Comparison of ENCODE assay signal across 12 cellular contexts in genomic region chr20:46695888-46696287, GRCh38. TPM values are rescaled to one million over a fixed set of nuclear protein-coding genes. Genes with fewer than 3 reads are reported as not detected.
DNase-seq lines count a peak whose midpoint lies in the region; ATAC-seq, FAIRE-seq and TF ChIP-seq lines count a peak whose summit lies in the region.
"Had no signal": no experiment of that assay in that cellular context is flagged by ENCODE, and none has a peak within 500 bp of the region (broad histone marks: within the 10 kb centered on the region; RNA-seq: fewer than 3 reads in every experiment).

No MANE protein-coding gene starts in this region.

- intact Hi-C loops in K562 (cut with micrococcal nuclease) (loop anchor here (5.0 kb wide), 1 partner anchor 134 kb away; no protein-coding TSS in a partner anchor), body of pancreas (cut with DNase I) (no loop called here)

- CTCF ChIA-PET in K562 (lab: Yijun Ruan, JAX; ENCODE audit: low intra/inter-chr PET ratio), result interaction anchor here (0.6 kb wide), 1 partner anchor 667 kb away, joined by 3 read pairs; the partner anchor contains the start of gene SLC12A5

- 14% methylated on average over 3 of the region's 3 CpGs for WGBS in K562 (ENCODE audit: insufficient coverage, low coverage, missing lambda C conversion rate)
- 22 to 34% methylated on average over 3 of the region's 3 CpGs for WGBS in body of pancreas, 2 donors

- H3K9me3 ChIP-seq in K562 (replicated peaks; ENCODE audit: control insufficient read depth, insufficient read depth, low read depth, low read length) (no peaks in the 10 kb centered on the region), body of pancreas (no peaks in the 10 kb centered on the region), WERI-Rb-1 (ENCODE audit: severe bottlenecking) (no peaks in the 10 kb centered on the region)

- H3K9me1 ChIP-seq in K562 (ENCODE audit: control insufficient read depth, insufficient read depth, low read length), result no peaks in the 10 kb centered on the region

- no peaks in the 10 kb centered on the region for H3K36me3 ChIP-seq in K562 (ENCODE audit: control insufficient read depth, insufficient read depth, low read length)
- H3K36me3 ChIP-seq in body of pancreas (replicated peaks in 1 of 2; ENCODE audit: insufficient read depth in 1 of 2, low read depth in 2 of 2), result no peaks in the 10 kb centered on the region
- H3K36me3 ChIP-seq in WERI-Rb-1, result no peaks in the 10 kb centered on the region

- no TSS peak for BruUV-seq in K562 (replicated peaks; lab: Mats Ljungman, UMichigan)

- no peaks in the 10 kb centered on the region for H3K79me2 ChIP-seq in K562 (ENCODE audit: control insufficient read depth, insufficient read depth, low read length)

- no peak for TF ChIP-seq CTCF in K562 (IDR thresholded peaks at IDR 0.05 in 2 of 3, conservative IDR thresholded peaks at IDR 0.05 in 1 of 3; ENCODE audit: insufficient read depth in 2 of 3, low read depth in 1 of 3, low read length in 3 of 3)
- no peak for TF ChIP-seq CTCF in osteocyte (IDR thresholded peaks at IDR 0.05)
- no peak for TF ChIP-seq CTCF in body of pancreas (IDR thresholded peaks at IDR 0.05)
- no peak for TF ChIP-seq CTCF in WERI-Rb-1 (IDR thresholded peaks at IDR 0.05; ENCODE audit: low read depth, low read length)

- H3K4me1 Mint-ChIP-seq in osteocyte (ENCODE audit: unreplicated experiment), result no peaks in the 10 kb centered on the region

- no peak overlapping the region for H3K4me2 ChIP-seq in K562 (ENCODE audit: insufficient read depth, low read length)

- no peaks in the 10 kb centered on the region for H3K27me3 ChIP-seq in K562 (ENCODE audit: control insufficient read depth in 2 of 2, insufficient read depth in 2 of 2, low read length in 2 of 2)
- no peaks in the 10 kb centered on the region for H3K27me3 ChIP-seq in body of pancreas
- no peaks in the 10 kb centered on the region for H3K27me3 ChIP-seq in WERI-Rb-1 (ENCODE audit: insufficient read depth, low read depth, severe bottlenecking)

- no peak for FAIRE-seq in K562 (lab: Jason Lieb, UNC)

- H3K9me3 Mint-ChIP-seq in osteocyte (ENCODE audit: unreplicated experiment), result peaks cover 3% of the 10 kb centered on the region
- H3K9me3 Mint-ChIP-seq: T-cell had no signal

- no peak for TF ChIP-seq RAD21 in K562 (CRISPR knock-in tag; conservative IDR thresholded peaks at IDR 0.05 in 1 of 2, IDR thresholded peaks at IDR 0.05 in 1 of 2)

- H3K27ac ChIP-seq in K562 (ENCODE audit: extremely low read depth, low read depth, low read length) (no peak overlapping the region), body of pancreas (no peak overlapping the region), WERI-Rb-1 (no peak overlapping the region)
- H3K27ac ChIP-seq: 22Rv1 had no signal

- POLR2A ChIA-PET in K562 (lab: Yijun Ruan, JAX), result interaction anchor here (1.4 kb wide), 1 partner anchor 13 kb away, joined by 3 read pairs; no protein-coding TSS in a partner anchor

- H3K4me3 ChIP-seq in K562 (no peak overlapping the region), body of pancreas (no peak overlapping the region), WERI-Rb-1 (ENCODE audit: low read depth, low read length) (no peak overlapping the region)

- no peaks in the 10 kb centered on the region for H4K20me1 ChIP-seq in K562 (replicated peaks; ENCODE audit: control insufficient read depth, insufficient read depth, low read length)

- in situ Hi-C loops in K562 (cut with MboI), result no loop called here

- ATAC-seq in K562 (no peak), body of pancreas (no peak)
- ATAC-seq: T-cell had no signal

- no peak for TF ChIP-seq EP300 in K562 (IDR thresholded peaks at IDR 0.05; ENCODE audit: low read length)

- TF ChIP-seq POLR2A in K562 (conservative IDR thresholded peaks at IDR 0.05) (no peak), body of pancreas (IDR thresholded peaks at IDR 0.05) (no peak)

- peaks cover 10% of the 10 kb centered on the region for H3K27me3 Mint-ChIP-seq in osteocyte (ENCODE audit: unreplicated experiment)

- no peak overlapping the region for H3K9ac ChIP-seq in K562 (ENCODE audit: insufficient read depth in 1 of 2, low read depth in 2 of 2, low read length in 2 of 2)

- H3K4me1 ChIP-seq in K562 (replicated peaks in 1 of 2; ENCODE audit: control insufficient read depth in 2 of 2, insufficient read depth in 2 of 2, low read length in 2 of 2) (peaks cover 0 to 25% of the 10 kb centered on the region in 2 experiments; a peak in 3 of 5 replicates), body of pancreas (no peaks in the 10 kb centered on the region)

- DNase-seq in DMS53 (lab: John Stamatoyannopoulos, UW), result peak; percentile 22
- DNase-seq in DMS53 treated with DMSO at 0.1 percent for 48 hours (lab: John Stamatoyannopoulos, UW; ENCODE audit: unreplicated experiment), result no peak
- DNase-seq in NCI-H2107 treated with DMSO at 0.1 percent for 48 hours (lab: John Stamatoyannopoulos, UW; ENCODE audit: unreplicated experiment), result peak; percentile 95
- no peak for DNase-seq in K562 (ENCODE audit: extremely low read depth in 1 of 4, low spot score in 3 of 4)
- DNase-seq in osteocyte (ENCODE audit: extremely low spot score, unreplicated experiment), result no peak
- no peak for DNase-seq in body of pancreas
- DNase-seq in WERI-Rb-1, result no peak
- no peak for DNase-seq in stimulated activated naive CD4-positive, alpha-beta T cell (lab: John Stamatoyannopoulos, UW)
- DNase-seq: amniotic stem cell, retina, T-cell had no signal

- no peak overlapping the region for H3K4me3 Mint-ChIP-seq in osteocyte (ENCODE audit: unreplicated experiment)
- H3K4me3 Mint-ChIP-seq: T-cell had no signal

- peak overlapping the region; percentile 19 for H3K27ac Mint-ChIP-seq in osteocyte (ENCODE audit: unreplicated experiment)
- H3K27ac Mint-ChIP-seq: T-cell had no signal

- H2AFZ ChIP-seq in K562 (ENCODE audit: low read depth, low read length), result peak overlapping the region; percentile 3; the same call in 1 of the 2 replicates

- no peaks in the 10 kb centered on the region for H3K36me3 Mint-ChIP-seq in osteocyte (ENCODE audit: unreplicated experiment)
- H3K36me3 Mint-ChIP-seq: T-cell had no signal

RNA-seq across cellular contexts. Expression of gene TP53RK, which starts 6.6 kb away (rescaled TPM):
- total RNA-seq in K562 (2011; cell fraction: chromatin; rRNA removed; ENCODE audit: low replicate concordance), result 8.1 and 13.3 TPM in 2 replicates
- total RNA-seq in K562 (2011; cell fraction: nucleolus; rRNA removed), result 8.9 and 10.0 TPM in 2 replicates
- total RNA-seq in K562 (2011; cell fraction: nucleoplasm; rRNA removed), result 12.8 and 19.0 TPM in 2 replicates
- total RNA-seq in K562 (2014; rRNA removed), result 35.1 and 43.5 TPM in 2 replicates
- total RNA-seq in K562 (2014; rRNA removed; fragmentation: Illumina TruSeq; extraction: Trizol), result 17.2 and 18.4 TPM in 2 replicates
- 16.7 and 18.0 TPM in 2 replicates for total RNA-seq in K562 (2015; rRNA removed; fragmentation: Illumina TruSeq; extraction: Trizol)
- total RNA-seq in K562 (2021), result 12.9 and 16.4 TPM in 2 replicates
- polyA plus RNA-seq in K562 (2011; rRNA removed), result 14.4 and 18.3 TPM in 2 replicates
- polyA plus RNA-seq in K562 (2011; cell fraction: cytosol; rRNA removed), result 9.9 and 11.6 TPM in 2 replicates
- polyA plus RNA-seq in K562 (2011; cell fraction: nucleus; rRNA removed), result 5.7 and 7.0 TPM in 2 replicates
- 9.6 and 12.2 TPM in 2 replicates for polyA plus RNA-seq in K562 (2012)
- 10.7 and 13.2 TPM in 2 replicates for polyA plus RNA-seq in K562 (2014; fragmentation: Illumina TruSeq; extraction: Trizol)
- polyA plus RNA-seq in K562 (2014; fragmentation: Nextera tagmentation; extraction: Ambion mirVana), result 1 to 10 TPM; 2.9 to 4.2 TPM
- 18.5 and 24.8 TPM in 2 replicates for polyA plus RNA-seq in K562 (2014; rRNA removed)
- polyA minus RNA-seq in K562 (2011; rRNA and poly(A)+ RNA removed), result 9.8 and 12.9 TPM in 2 replicates
- 6.1 and 6.4 TPM in 2 replicates for polyA minus RNA-seq in K562 (2011; cell fraction: cytosol; rRNA and poly(A)+ RNA removed)
- polyA minus RNA-seq in K562 (2011; cell fraction: nucleus; rRNA and poly(A)+ RNA removed), result 6.5 and 10.7 TPM in 2 replicates
- total RNA-seq in osteocyte, result 13.6 and 15.4 TPM in 2 replicates
- total RNA-seq in body of pancreas, result 10 to 100 TPM in 1 of 2 donors, 1 to 10 TPM in 1; 6.6 to 11.7 TPM

RNA-seq across cellular contexts. Expression of gene SLC2A10, which starts 13.6 kb away (rescaled TPM):
- total RNA-seq in K562 (2011; cell fraction: chromatin; rRNA removed; ENCODE audit: low replicate concordance), result 0.21 TPM in 1 of 2 replicates, not detected in the other
- total RNA-seq in K562 (2011; cell fraction: nucleolus; rRNA removed), result 1.0 and 1.8 TPM in 2 replicates
- 1.7 and 1.9 TPM in 2 replicates for total RNA-seq in K562 (2011; cell fraction: nucleoplasm; rRNA removed)
- total RNA-seq in K562 (2014; rRNA removed), result 0.86 and 1.8 TPM in 2 replicates
- total RNA-seq in K562 (2014; rRNA removed; fragmentation: Illumina TruSeq; extraction: Trizol), result 0.06 and 0.07 TPM in 2 replicates
- total RNA-seq in K562 (2015; rRNA removed; fragmentation: Illumina TruSeq; extraction: Trizol), result 0.22 and 0.57 TPM in 2 replicates
- 0.16 and 0.58 TPM in 2 replicates for total RNA-seq in K562 (2021)
- 0.10 and 0.38 TPM in 2 replicates for polyA plus RNA-seq in K562 (2011; rRNA removed)
- polyA plus RNA-seq in K562 (2011; cell fraction: cytosol; rRNA removed), result 0.22 and 0.33 TPM in 2 replicates
- 1.1 and 1.7 TPM in 2 replicates for polyA plus RNA-seq in K562 (2011; cell fraction: nucleus; rRNA removed)
- polyA plus RNA-seq in K562 (2012), result 0.64 and 2.1 TPM in 2 replicates
- polyA plus RNA-seq in K562 (2014; fragmentation: Illumina TruSeq; extraction: Trizol), result 0.12 and 0.14 TPM in 2 replicates
- under 1 TPM; 0.01 to 0.08 TPM for polyA plus RNA-seq in K562 (2014; fragmentation: Nextera tagmentation; extraction: Ambion mirVana)
- polyA plus RNA-seq in K562 (2014; rRNA removed), result 0.04 and 0.11 TPM in 2 replicates
- polyA minus RNA-seq in K562 (2011; rRNA and poly(A)+ RNA removed), result 0.07 and 0.84 TPM in 2 replicates
- 0.82 TPM in 1 of 2 replicates, not detected in the other for polyA minus RNA-seq in K562 (2011; cell fraction: cytosol; rRNA and poly(A)+ RNA removed)
- polyA minus RNA-seq in K562 (2011; cell fraction: nucleus; rRNA and poly(A)+ RNA removed), result 1.4 TPM in 1 of 2 replicates, not detected in the other
- 21.6 and 24.8 TPM in 2 replicates for total RNA-seq in osteocyte
- total RNA-seq in body of pancreas, result 10 to 100 TPM; 12.2 to 95.3 TPM

RNA-seq across cellular contexts. Expression of gene SLC13A3, which starts 44.6 kb away (rescaled TPM):
- total RNA-seq in K562 (2011; cell fraction: chromatin; rRNA removed; ENCODE audit: low replicate concordance), result 16.8 and 17.8 TPM in 2 replicates
- 12.0 and 14.7 TPM in 2 replicates for total RNA-seq in K562 (2011; cell fraction: nucleolus; rRNA removed)
- 20.2 and 32.4 TPM in 2 replicates for total RNA-seq in K562 (2011; cell fraction: nucleoplasm; rRNA removed)
- total RNA-seq in K562 (2014; rRNA removed), result 9.9 and 10.0 TPM in 2 replicates
- 8.5 and 8.8 TPM in 2 replicates for total RNA-seq in K562 (2014; rRNA removed; fragmentation: Illumina TruSeq; extraction: Trizol)
- 6.4 and 7.1 TPM in 2 replicates for total RNA-seq in K562 (2015; rRNA removed; fragmentation: Illumina TruSeq; extraction: Trizol)
- 14.9 and 16.4 TPM in 2 replicates for total RNA-seq in K562 (2021)
- 8.5 and 11.2 TPM in 2 replicates for polyA plus RNA-seq in K562 (2011; rRNA removed)
- 6.1 and 11.5 TPM in 2 replicates for polyA plus RNA-seq in K562 (2011; cell fraction: cytosol; rRNA removed)
- 12.4 and 12.9 TPM in 2 replicates for polyA plus RNA-seq in K562 (2011; cell fraction: nucleus; rRNA removed)
- polyA plus RNA-seq in K562 (2012), result 9.8 and 12.8 TPM in 2 replicates
- polyA plus RNA-seq in K562 (2014; fragmentation: Illumina TruSeq; extraction: Trizol), result 15.0 and 15.7 TPM in 2 replicates
- 1 to 10 TPM; 5.5 to 7.3 TPM for polyA plus RNA-seq in K562 (2014; fragmentation: Nextera tagmentation; extraction: Ambion mirVana)
- polyA plus RNA-seq in K562 (2014; rRNA removed), result 7.9 and 9.1 TPM in 2 replicates
- polyA minus RNA-seq in K562 (2011; rRNA and poly(A)+ RNA removed), result 9.0 and 11.4 TPM in 2 replicates
- 6.6 and 8.1 TPM in 2 replicates for polyA minus RNA-seq in K562 (2011; cell fraction: cytosol; rRNA and poly(A)+ RNA removed)
- 6.6 and 14.7 TPM in 2 replicates for polyA minus RNA-seq in K562 (2011; cell fraction: nucleus; rRNA and poly(A)+ RNA removed)
- total RNA-seq in osteocyte, result 1.8 and 2.1 TPM in 2 replicates
- 1 to 10 TPM; 3.4 to 6.3 TPM for total RNA-seq in body of pancreas

Comparison
In these comparisons a context has a peak if more than half of its experiments do, and no peak if none do; other contexts are left out.
1. DNase-seq: peak in DMS53 (single experiment) and NCI-H2107 treated with DMSO at 0.1 percent for 48 hours (single experiment); none in DMS53 treated with DMSO at 0.1 percent for 48 hours (single experiment), K562 (0 of 4), osteocyte (single experiment), body of pancreas (0 of 4), WERI-Rb-1 (single experiment) and stimulated activated naive CD4-positive, alpha-beta T cell (0 of 6).